2 cellular contexts compared by ENCODE assay signal in the genomic region with DNA sequence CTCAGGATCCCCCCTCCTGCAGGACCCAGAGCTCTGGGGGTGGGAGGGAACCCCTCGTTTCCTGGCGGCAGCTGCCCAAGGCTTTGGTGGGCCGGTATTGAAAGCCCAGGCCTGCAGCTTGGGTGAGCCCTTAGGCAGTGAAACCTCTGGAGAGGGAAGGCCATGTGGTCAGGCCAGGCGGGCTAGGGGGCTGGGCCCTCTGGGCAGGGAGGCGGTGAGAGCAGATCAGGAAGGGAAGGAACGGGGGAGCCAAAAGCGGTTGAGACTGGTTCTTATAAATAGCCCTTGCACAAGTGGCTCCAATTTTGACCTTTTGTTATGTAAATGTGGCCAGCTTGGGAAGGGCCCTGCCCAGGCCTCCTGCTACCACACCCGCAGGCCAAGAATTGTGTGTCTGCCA. TPM values are rescaled to one million over a fixed set of nuclear protein-coding genes. Genes with fewer than 3 reads are reported as not detected.
"Had no signal": no experiment of that assay in that cellular context is flagged by ENCODE, and none has a peak within 500 bp of the region (broad histone marks: within the 10 kb centered on the region; RNA-seq: fewer than 3 reads in every experiment).

No MANE protein-coding gene starts in this region.

RNA-seq across cellular contexts. Expression of gene RIMBP3B, which starts 58.5 kb away (rescaled TPM):
- total RNA-seq: MCF 10A, PC-3 had no signal
